ENCODE assay signal across 22 cellular contexts in genomic region chr12:103962493-103962892, GRCh38. TPM values are rescaled to one million over a fixed set of nuclear protein-coding genes. Genes with fewer than 3 reads are reported as not detected.
DNase-seq lines count a peak whose midpoint lies in the region; ATAC-seq, FAIRE-seq and TF ChIP-seq lines count a peak whose summit lies in the region.
"Had no signal": no experiment of that assay in that cellular context is flagged by ENCODE, and none has a peak within 500 bp of the region (broad histone marks: within the 10 kb centered on the region; RNA-seq: fewer than 3 reads in every experiment).

No MANE protein-coding gene starts in this region.

- POLR2A ChIA-PET in HepG2 (lab: Yijun Ruan, JAX) = interaction anchor here (3.3 kb wide), 1 partner anchor 32 kb away, joined by 18 read pairs; the partner anchor contains the start of gene HSP90B1

- FAIRE-seq in GM12891 (lab: Jason Lieb, UNC) (no peak), HepG2 (lab: Jason Lieb, UNC) (no peak)
- FAIRE-seq: A204.1, keratinocyte had no signal

- TF ChIP-seq EP300 in HepG2 (IDR thresholded peaks at IDR 0.05; ENCODE audit: low read depth in 2 of 2, low read length in 2 of 2) (no peak), HepG2 (CRISPR knock-in tag; IDR thresholded peaks at IDR 0.05; ENCODE audit: borderline replicate concordance) (no peak)

- H3K27ac ChIP-seq in HepG2 (ENCODE audit: extremely low read length, insufficient read depth, low read length) = no peak overlapping the region

- in situ Hi-C loops in HepG2 (cut with HindIII; ENCODE audit: extremely low pct_ligation_motif_present, low pct_unique_long_range_greater_than_20kb) = no loop called here

- no peaks in the 10 kb centered on the region for H3K36me3 ChIP-seq in HepG2 (replicated peaks in 1 of 2; ENCODE audit: control insufficient read depth in 1 of 2, insufficient read depth in 2 of 2, low read length in 2 of 2)
- H3K36me3 ChIP-seq: BE2C had no signal

- H3K36me3 Mint-ChIP-seq in mesothelial cell of epicardium (no peaks in the 10 kb centered on the region), progenitor cell of endocrine pancreas (ENCODE audit: insufficient read depth) (no peaks in the 10 kb centered on the region)

- H3K79me2 ChIP-seq in HepG2 (ENCODE audit: insufficient read depth, low read length) = peaks cover 36% of the 10 kb centered on the region

- H3K4me1 ChIP-seq in HepG2 (ENCODE audit: insufficient read depth, low read length) = peaks cover 52% of the 10 kb centered on the region
- H3K4me1 ChIP-seq: BE2C had no signal

- H3K27me3 Mint-ChIP-seq in mesothelial cell of epicardium (ENCODE audit: low read depth) = no peaks in the 10 kb centered on the region
- H3K27me3 Mint-ChIP-seq in progenitor cell of endocrine pancreas = no peaks in the 10 kb centered on the region
- H3K27me3 Mint-ChIP-seq: activated naive CD8-positive, alpha-beta T cell treated with anti-CD3 and anti-CD28 coated beads, Interleukin-2, amount 10 ng/mL, durations not matched to agents 7 days and 5 days; T-helper 17 cell had no signal

- 91% methylated on average over 1 of the region's 1 CpG for WGBS in HepG2 (ENCODE audit: low lambda C conversion rate)

- H3K4me3 ChIP-seq in HepG2 (replicated peaks in 1 of 3; ENCODE audit: insufficient read depth in 1 of 3, low read depth in 2 of 3, low read length in 3 of 3) = no peak overlapping the region

- intact Hi-C loops in HepG2 (cut with micrococcal nuclease; ENCODE audit: unreplicated experiment) = loop anchor here (10.0 kb wide), 1 partner anchor 172 kb away; the partner anchor contains the start of gene NFYB

- H2AFZ ChIP-seq in HepG2 (ENCODE audit: low read length) = no peak overlapping the region

- DNase-seq in NCI-H748 (lab: John Stamatoyannopoulos, UW; ENCODE audit: unreplicated experiment) = peak; percentile 22
- DNase-seq in NCI-H748 treated with DMSO at 0.1 percent for 48 hours (lab: John Stamatoyannopoulos, UW) = no peak
- DNase-seq in GM12891 (ENCODE audit: insufficient read length, low spot score) = no peak
- no peak for DNase-seq in mesothelial cell of epicardium (ENCODE audit: low spot score in 2 of 2, unreplicated experiment in 2 of 2)
- DNase-seq in progenitor cell of endocrine pancreas (ENCODE audit: low spot score, unreplicated experiment) = no peak
- no peak for DNase-seq in HepG2 (ENCODE audit: low spot score)
- DNase-seq: activated naive CD8-positive, alpha-beta T cell treated with anti-CD3 and anti-CD28 coated beads, Interleukin-2, amount 10 ng/mL, durations not matched to agents 7 days and 5 days; BE2C; COR-L47; HFFc6; KBM-7; NCI-H1694; NCI-H510A treated with DMSO at 0.1 percent for 48 hours; nucleus accumbens; stimulated activated CD8-positive, alpha-beta memory T cell treated with anti-CD3 and anti-CD28 coated beads, Interleukin-4, amount 100 ng/mL, for 48 hours; T-helper 17 cell; trophoblast cell had no signal

- no peaks in the 10 kb centered on the region for H3K9me3 Mint-ChIP-seq in mesothelial cell of epicardium
- no peaks in the 10 kb centered on the region for H3K9me3 Mint-ChIP-seq in progenitor cell of endocrine pancreas (ENCODE audit: low read depth)
- H3K9me3 Mint-ChIP-seq: activated naive CD8-positive, alpha-beta T cell treated with anti-CD3 and anti-CD28 coated beads, Interleukin-2, amount 10 ng/mL, durations not matched to agents 7 days and 5 days; activated T-helper 2 cell treated with anti-CD3 and anti-CD28 coated beads, Interferon-gamma antibody, Interleukin-2, Interleukin-4, amounts not matched to agents 10 μg/mL and 5 μg/mL and 100 μg/mL, durations not matched to agents 14 hours and 24 hours and 36 hours; HFFc6 had no signal

- ATAC-seq in HG03432 (IDR thresholded peaks at IDR 0.05; ENCODE audit: unreplicated experiment) (no peak), HepG2 (no peak)
- ATAC-seq: T-helper 17 cell had no signal

- no peak for TF ChIP-seq RAD21 in HepG2 (CRISPR knock-in tag; IDR thresholded peaks at IDR 0.05)

- H3K9me3 ChIP-seq in HepG2 (ENCODE audit: low read length) = no peaks in the 10 kb centered on the region
- H3K9me3 ChIP-seq: BE2C had no signal

- TF ChIP-seq CTCF in mesothelial cell of epicardium (IDR thresholded peaks at IDR 0.05; ENCODE audit: unreplicated experiment) = no peak
- TF ChIP-seq CTCF in progenitor cell of endocrine pancreas (IDR thresholded peaks at IDR 0.05; ENCODE audit: unreplicated experiment) = no peak
- no peak for TF ChIP-seq CTCF in HepG2 (CRISPR knock-in tag; IDR thresholded peaks at IDR 0.05)

- CTCF ChIA-PET in HepG2 (lab: Yijun Ruan, JAX; ENCODE audit: low intra/inter-chr PET ratio, low total read pairs) = no interaction called here

- H3K9ac ChIP-seq in HepG2 (ENCODE audit: insufficient read depth, low read depth, low read length) = no peak overlapping the region

- H3K4me1 Mint-ChIP-seq in mesothelial cell of epicardium (peaks cover 40% of the 10 kb centered on the region), progenitor cell of endocrine pancreas (ENCODE audit: low read depth) (peaks cover 33% of the 10 kb centered on the region)

- no peaks in the 10 kb centered on the region for H4K20me1 ChIP-seq in HepG2 (ENCODE audit: insufficient read depth, low read length)

- H3K27ac Mint-ChIP-seq in mesothelial cell of epicardium = peak overlapping the region; percentile 71
- no peak overlapping the region for H3K27ac Mint-ChIP-seq in progenitor cell of endocrine pancreas
- H3K27ac Mint-ChIP-seq: activated naive CD8-positive, alpha-beta T cell treated with anti-CD3 and anti-CD28 coated beads, Interleukin-2, amount 10 ng/mL, durations not matched to agents 7 days and 5 days; activated T-helper 2 cell treated with anti-CD3 and anti-CD28 coated beads, Interferon-gamma antibody, Interleukin-2, Interleukin-4, amounts not matched to agents 10 μg/mL and 5 μg/mL and 100 μg/mL, durations not matched to agents 14 hours and 24 hours and 36 hours; HFFc6; T-helper 17 cell had no signal

- H3K27me3 ChIP-seq in HepG2 (ENCODE audit: control insufficient read depth in 1 of 2, insufficient read depth in 2 of 2, low read length in 2 of 2) = no peaks in the 10 kb centered on the region; a peak in 1 of 5 replicates
- H3K27me3 ChIP-seq: BE2C had no signal

- no TSS peak for BruUV-seq in HepG2 (replicated peaks; lab: Mats Ljungman, UMichigan)

- H3K4me2 ChIP-seq in HepG2 (ENCODE audit: low read depth, low read length) = no peak overlapping the region

- peak; percentile 76 for TF ChIP-seq POLR2A in GM12891 (IDR thresholded peaks at IDR 0.05; ENCODE audit: low read depth, low read length)
- TF ChIP-seq POLR2A in Raji (IDR thresholded peaks at IDR 0.05; ENCODE audit: insufficient read depth, low read depth, low read length) = peak; percentile 44; the same call in 1 of the 2 replicates
- no peak for TF ChIP-seq POLR2A in HepG2 (IDR thresholded peaks at IDR 0.05; ENCODE audit: insufficient read depth in 1 of 2, low read depth in 2 of 2, low read length in 2 of 2)

- H3K4me3 Mint-ChIP-seq in mesothelial cell of epicardium (no peak overlapping the region), progenitor cell of endocrine pancreas (ENCODE audit: low read depth) (no peak overlapping the region)
- H3K4me3 Mint-ChIP-seq: activated naive CD8-positive, alpha-beta T cell treated with anti-CD3 and anti-CD28 coated beads, Interleukin-2, amount 10 ng/mL, durations not matched to agents 7 days and 5 days; HFFc6; T-helper 17 cell had no signal

RNA-seq across cellular contexts. Expression of gene TDG, which starts 3.2 kb away (rescaled TPM):
- 20.0 TPM for polyA plus RNA-seq in GM12891 (2012; ENCODE audit: low read depth, missing spikeins)
- total RNA-seq in mesothelial cell of epicardium (46.2 to 48.5 TPM (median 48.2 TPM) in 3 replicates), progenitor cell of endocrine pancreas (52.9 and 61.9 TPM in 2 replicates), HepG2 (2016; rRNA removed; fragmentation: Illumina TruSeq; extraction: Trizol) (19.5 and 24.0 TPM in 2 replicates)
- 11.8 and 12.8 TPM in 2 replicates for total RNA-seq in HepG2 (2016; cell fraction: cytosol; rRNA removed; fragmentation: Illumina TruSeq; extraction: Trizol; ENCODE audit: low read depth)
- total RNA-seq in HepG2 (2016; cell fraction: insoluble cytoplasmic fraction; rRNA removed; fragmentation: Illumina TruSeq; extraction: Trizol) = 20.9 and 24.6 TPM in 2 replicates
- 7.4 TPM in 2 replicates for total RNA-seq in HepG2 (2016; cell fraction: membrane; rRNA removed; fragmentation: Illumina TruSeq; extraction: Trizol)
- total RNA-seq in HepG2 (2016; cell fraction: nucleus; rRNA removed; fragmentation: Illumina TruSeq; extraction: Trizol) = 25.3 and 26.6 TPM in 2 replicates
- 12.7 and 14.2 TPM in 2 replicates for polyA plus RNA-seq in HepG2 (2011; rRNA removed)
- 4.6 and 6.2 TPM in 2 replicates for polyA plus RNA-seq in HepG2 (2011; cell fraction: cytosol; rRNA removed)
- polyA plus RNA-seq in HepG2 (2011; cell fraction: nucleus; rRNA removed) = 15.3 and 21.4 TPM in 2 replicates
- 14.2 and 14.6 TPM in 2 replicates for polyA plus RNA-seq in HepG2 (2012)
- 0.63 and 0.67 TPM in 2 replicates for polyA plus RNA-seq in HepG2 (2016; cell fraction: cytosol; fragmentation: Illumina TruSeq; extraction: Trizol; ENCODE audit: low read depth)
- polyA plus RNA-seq in HepG2 (2016; cell fraction: insoluble cytoplasmic fraction; fragmentation: Illumina TruSeq; extraction: Trizol; ENCODE audit: low read depth) = 22.2 and 22.3 TPM in 2 replicates
- 2.8 and 3.2 TPM in 2 replicates for polyA plus RNA-seq in HepG2 (2016; cell fraction: membrane; fragmentation: Illumina TruSeq; extraction: Trizol; ENCODE audit: low read depth)
- polyA plus RNA-seq in HepG2 (2016; cell fraction: nucleus; fragmentation: Illumina TruSeq; extraction: Trizol; ENCODE audit: insufficient read depth, low read depth) = 35.4 and 37.9 TPM in 2 replicates
- 4.8 and 13.4 TPM in 2 replicates for polyA minus RNA-seq in HepG2 (2011; rRNA and poly(A)+ RNA removed; ENCODE audit: low replicate concordance)
- 7.5 and 7.9 TPM in 2 replicates for polyA minus RNA-seq in HepG2 (2011; cell fraction: cytosol; rRNA and poly(A)+ RNA removed)
- polyA minus RNA-seq in HepG2 (2011; cell fraction: nucleus; rRNA and poly(A)+ RNA removed) = 37.8 and 39.1 TPM in 2 replicates

RNA-seq across cellular contexts. Expression of gene HSP90B1, which starts 32.3 kb away (rescaled TPM):
- polyA plus RNA-seq in GM12891 (2012; ENCODE audit: low read depth, missing spikeins) = 375 TPM
- total RNA-seq in mesothelial cell of epicardium (765 to 795 TPM (median 788 TPM) in 3 replicates), progenitor cell of endocrine pancreas (795 and 802 TPM in 2 replicates), HepG2 (2016; rRNA removed; fragmentation: Illumina TruSeq; extraction: Trizol) (496 and 954 TPM in 2 replicates)
- total RNA-seq in HepG2 (2016; cell fraction: cytosol; rRNA removed; fragmentation: Illumina TruSeq; extraction: Trizol; ENCODE audit: low read depth) = 47.0 and 69.8 TPM in 2 replicates
- 468 and 962 TPM in 2 replicates for total RNA-seq in HepG2 (2016; cell fraction: insoluble cytoplasmic fraction; rRNA removed; fragmentation: Illumina TruSeq; extraction: Trizol)
- 69.5 and 84.4 TPM in 2 replicates for total RNA-seq in HepG2 (2016; cell fraction: membrane; rRNA removed; fragmentation: Illumina TruSeq; extraction: Trizol)
- 1,047 and 1,178 TPM in 2 replicates for total RNA-seq in HepG2 (2016; cell fraction: nucleus; rRNA removed; fragmentation: Illumina TruSeq; extraction: Trizol)
- 621 and 800 TPM in 2 replicates for polyA plus RNA-seq in HepG2 (2011; rRNA removed)
- polyA plus RNA-seq in HepG2 (2011; cell fraction: cytosol; rRNA removed) = 280 and 440 TPM in 2 replicates
- polyA plus RNA-seq in HepG2 (2011; cell fraction: nucleus; rRNA removed) = 376 and 536 TPM in 2 replicates
- 1,055 and 1,205 TPM in 2 replicates for polyA plus RNA-seq in HepG2 (2012)
- polyA plus RNA-seq in HepG2 (2016; cell fraction: cytosol; fragmentation: Illumina TruSeq; extraction: Trizol; ENCODE audit: low read depth) = 44.1 and 50.8 TPM in 2 replicates
- polyA plus RNA-seq in HepG2 (2016; cell fraction: insoluble cytoplasmic fraction; fragmentation: Illumina TruSeq; extraction: Trizol; ENCODE audit: low read depth) = 498 and 522 TPM in 2 replicates
- polyA plus RNA-seq in HepG2 (2016; cell fraction: membrane; fragmentation: Illumina TruSeq; extraction: Trizol; ENCODE audit: low read depth) = 50.1 and 59.6 TPM in 2 replicates
- polyA plus RNA-seq in HepG2 (2016; cell fraction: nucleus; fragmentation: Illumina TruSeq; extraction: Trizol; ENCODE audit: insufficient read depth, low read depth) = 1,450 and 1,620 TPM in 2 replicates
- 80.4 and 149 TPM in 2 replicates for polyA minus RNA-seq in HepG2 (2011; rRNA and poly(A)+ RNA removed; ENCODE audit: low replicate concordance)
- 307 and 357 TPM in 2 replicates for polyA minus RNA-seq in HepG2 (2011; cell fraction: cytosol; rRNA and poly(A)+ RNA removed)
- polyA minus RNA-seq in HepG2 (2011; cell fraction: nucleus; rRNA and poly(A)+ RNA removed) = 422 and 476 TPM in 2 replicates

Comparison
In these comparisons a context has a peak if more than half of its experiments do, and no peak if none do; other contexts are left out.
1. POLR2A ChIP-seq: peak in GM12891 (single experiment) and Raji (single experiment); none in HepG2 (0 of 2).